Comparison of ENCODE assay signal across 11 cellular contexts in the genomic region with DNA sequence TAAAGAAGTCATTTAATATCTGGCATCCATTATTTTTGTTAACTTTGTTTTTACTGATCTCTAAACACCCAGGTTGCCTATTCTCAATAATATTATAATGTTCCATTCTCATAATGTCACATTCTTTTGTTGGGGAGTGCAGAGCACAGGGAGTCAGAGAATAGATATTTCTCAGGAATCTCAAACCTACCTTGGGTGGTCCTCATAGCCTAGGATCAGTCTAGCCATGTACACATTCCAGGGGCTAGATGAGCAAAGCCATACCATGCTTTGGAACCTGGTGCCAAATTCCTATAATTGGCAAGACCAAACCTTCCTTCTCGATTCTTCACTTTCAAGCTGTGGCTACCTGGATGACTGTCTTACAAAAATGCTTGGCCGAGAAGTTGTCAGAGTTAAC.
"Had no signal": no experiment of that assay in that cellular context is flagged by ENCODE, and none has a peak within 500 bp of the region (broad histone marks: within the 10 kb centered on the region; RNA-seq: fewer than 3 reads in every experiment).

No MANE protein-coding gene starts in this region.

- H3K9me3 ChIP-seq: HAP-1 had no signal

- H3K4me3 ChIP-seq: GM23248, GM23338, HAP-1 had no signal

- DNase-seq: GM23248, GOT3, H7, H9, HCEC 1CT, HFFc6 had no signal

- H3K36me3 ChIP-seq: HAP-1 had no signal

- FAIRE-seq: H1, H54 had no signal

- H3K27ac ChIP-seq: GM23248 had no signal

- ATAC-seq: GM23338, HCT116 had no signal

- H3K9ac ChIP-seq: GM23248 had no signal
